Comparison of ENCODE assay signal across 9 cellular contexts in the genomic region with DNA sequence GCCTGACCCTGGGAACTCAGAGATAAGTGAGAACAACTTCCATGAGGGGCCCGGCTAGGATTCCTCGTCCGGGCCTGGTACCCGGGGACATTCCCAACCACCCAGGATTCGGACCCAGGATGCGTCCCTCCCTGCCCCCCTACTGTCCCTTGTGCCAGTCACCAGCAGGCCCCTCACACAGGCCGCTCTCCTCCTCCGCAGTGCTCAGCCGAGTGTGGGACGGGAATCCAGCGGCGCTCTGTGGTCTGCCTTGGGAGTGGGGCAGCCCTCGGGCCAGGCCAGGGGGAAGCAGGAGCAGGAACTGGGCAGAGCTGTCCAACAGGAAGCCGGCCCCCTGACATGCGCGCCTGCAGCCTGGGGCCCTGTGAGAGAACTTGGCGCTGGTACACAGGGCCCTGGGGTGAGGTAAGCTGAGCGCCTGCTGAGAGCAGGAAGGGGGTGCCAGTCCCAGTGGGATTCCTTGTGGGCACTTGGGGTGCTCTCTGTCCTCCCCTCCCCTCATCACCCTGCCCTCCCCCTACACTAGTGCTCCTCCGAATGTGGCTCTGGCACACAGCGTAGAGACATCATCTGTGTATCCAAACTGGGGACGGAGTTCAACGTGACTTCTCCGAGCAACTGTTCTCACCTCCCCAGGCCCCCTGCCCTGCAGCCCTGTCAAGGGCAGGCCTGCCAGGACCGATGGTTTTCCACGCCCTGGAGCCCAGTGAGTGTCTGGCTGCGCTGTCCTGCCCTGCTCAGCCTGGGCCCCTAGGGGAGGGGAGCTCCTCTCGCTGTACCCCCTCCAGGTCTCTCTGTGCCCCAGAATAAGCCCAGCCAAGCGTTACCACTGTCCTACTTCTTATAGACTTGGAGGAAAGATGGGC. TPM values are rescaled to one million over a fixed set of nuclear protein-coding genes. Genes with fewer than 3 reads are reported as not detected.
DNase-seq lines count a peak whose midpoint lies in the region; ATAC-seq and TF ChIP-seq lines count a peak whose summit lies in the region.
"Had no signal": no experiment of that assay in that cellular context is flagged by ENCODE, and none has a peak within 500 bp of the region (broad histone marks: within the 10 kb centered on the region; RNA-seq: fewer than 3 reads in every experiment).

No MANE protein-coding gene starts in this region.

- H3K9me3 Mint-ChIP-seq in activated CD8-positive, alpha-beta memory T cell treated with anti-CD3 and anti-CD28 coated beads, Interleukin-2, amount 10 ng/mL, durations not matched to agents 7 days and 5 days (ENCODE audit: low read depth), result no peaks in the 10 kb centered on the region
- H3K9me3 Mint-ChIP-seq in neural crest cell, result no peaks in the 10 kb centered on the region
- no peaks in the 10 kb centered on the region for H3K9me3 Mint-ChIP-seq in activated T-cell treated with anti-CD3 and anti-CD28 coated beads, Interleukin-2, amount 50 U/mL, for 4 hours

- no peaks in the 10 kb centered on the region for H3K27me3 ChIP-seq in gastroesophageal sphincter
- H3K27me3 ChIP-seq in uterus, result no peaks in the 10 kb centered on the region
- H3K27me3 ChIP-seq: SJSA1 had no signal

- 70% methylated on average over 10 of the region's 28 CpGs; no CpG with 5 or more reads in 1 of the 2 donors for WGBS in gastroesophageal sphincter (ENCODE audit: low coverage in 1 of 2), 2 donors

- H3K27ac ChIP-seq in gastroesophageal sphincter (peak overlapping the region; percentile 5 to 100 (median 100)), uterus (peak overlapping the region; percentile 99)
- H3K27ac ChIP-seq: SJSA1 had no signal

- TF ChIP-seq POLR2A in gastroesophageal sphincter (IDR thresholded peaks at IDR 0.05) (no peak), uterus (IDR thresholded peaks at IDR 0.05) (peak in 1 of 2 donors; percentile 7)

- no peak for TF ChIP-seq EP300 in gastroesophageal sphincter (IDR thresholded peaks at IDR 0.05)

- H3K9me3 ChIP-seq in gastroesophageal sphincter (no peaks in the 10 kb centered on the region), uterus (no peaks in the 10 kb centered on the region)
- H3K9me3 ChIP-seq: SJSA1 had no signal

- no peak overlapping the region for H3K27ac Mint-ChIP-seq in activated CD8-positive, alpha-beta memory T cell treated with anti-CD3 and anti-CD28 coated beads, Interleukin-2, amount 10 ng/mL, durations not matched to agents 7 days and 5 days
- no peak overlapping the region for H3K27ac Mint-ChIP-seq in neural crest cell (ENCODE audit: unreplicated experiment)

- H3K4me1 Mint-ChIP-seq in activated CD8-positive, alpha-beta memory T cell treated with anti-CD3 and anti-CD28 coated beads, Interleukin-2, amount 10 ng/mL, durations not matched to agents 7 days and 5 days, result peaks cover 32% of the 10 kb centered on the region
- H3K4me1 Mint-ChIP-seq in neural crest cell, result peaks cover 46% of the 10 kb centered on the region
- peaks cover 35% of the 10 kb centered on the region for H3K4me1 Mint-ChIP-seq in activated T-cell treated with anti-CD3 and anti-CD28 coated beads, Interleukin-2, amount 50 U/mL, for 4 hours (ENCODE audit: low read depth)

- no peak for TF ChIP-seq CTCF in gastroesophageal sphincter (IDR thresholded peaks at IDR 0.05)
- no peak for TF ChIP-seq CTCF in neural crest cell (conservative IDR thresholded peaks at IDR 0.05)
- TF ChIP-seq CTCF in uterus (IDR thresholded peaks at IDR 0.05), result no peak

- H3K27me3 Mint-ChIP-seq in activated CD8-positive, alpha-beta memory T cell treated with anti-CD3 and anti-CD28 coated beads, Interleukin-2, amount 10 ng/mL, durations not matched to agents 7 days and 5 days, result no peaks in the 10 kb centered on the region
- no peaks in the 10 kb centered on the region for H3K27me3 Mint-ChIP-seq in neural crest cell (ENCODE audit: low read depth)
- H3K27me3 Mint-ChIP-seq in activated T-cell treated with anti-CD3 and anti-CD28 coated beads, Interleukin-2, amount 50 U/mL, for 4 hours (ENCODE audit: low read depth), result no peaks in the 10 kb centered on the region

- H3K4me3 ChIP-seq in gastroesophageal sphincter (peak overlapping the region in 1 of 2 donors; percentile 64), uterus (peak overlapping the region; percentile 14 to 17)
- H3K4me3 ChIP-seq: SJSA1 had no signal

- intact Hi-C loops in uterus (cut with DNase I; ENCODE audit: low total_unique reads), result loop anchor here (5.0 kb wide), 1 partner anchor 73 kb away; no protein-coding TSS in a partner anchor

- no peaks in the 10 kb centered on the region for H3K36me3 Mint-ChIP-seq in activated CD8-positive, alpha-beta memory T cell treated with anti-CD3 and anti-CD28 coated beads, Interleukin-2, amount 10 ng/mL, durations not matched to agents 7 days and 5 days
- no peaks in the 10 kb centered on the region for H3K36me3 Mint-ChIP-seq in neural crest cell (ENCODE audit: low read depth)
- peaks cover 5% of the 10 kb centered on the region for H3K36me3 Mint-ChIP-seq in activated T-cell treated with anti-CD3 and anti-CD28 coated beads, Interleukin-2, amount 50 U/mL, for 4 hours (ENCODE audit: insufficient read depth)

- CTCF ChIA-PET in activated CD8-positive, alpha-beta memory T cell treated with anti-CD3 and anti-CD28 coated beads, Interleukin-2, amount 10 ng/mL, durations not matched to agents 7 days and 5 days (lab: Charles Lee), result interaction anchor here (0.6 to 12.0 kb wide), 25 partner anchors 8 to 437 kb away, joined by 3 to 297 read pairs (median 4); a partner anchor contains a TSS

- H3K4me3 Mint-ChIP-seq in activated CD8-positive, alpha-beta memory T cell treated with anti-CD3 and anti-CD28 coated beads, Interleukin-2, amount 10 ng/mL, durations not matched to agents 7 days and 5 days, result no peak overlapping the region
- peak overlapping the region; percentile 19 for H3K4me3 Mint-ChIP-seq in neural crest cell
- no peak overlapping the region for H3K4me3 Mint-ChIP-seq in activated T-cell treated with anti-CD3 and anti-CD28 coated beads, Interleukin-2, amount 50 U/mL, for 4 hours

- peaks cover 18 to 68% (median 38%) of the 10 kb centered on the region in 3 donors for H3K4me1 ChIP-seq in gastroesophageal sphincter
- peaks cover 23 to 30% of the 10 kb centered on the region in 2 donors for H3K4me1 ChIP-seq in uterus

- ATAC-seq in activated CD8-positive, alpha-beta memory T cell treated with anti-CD3 and anti-CD28 coated beads, Interleukin-2, amount 10 ng/mL, durations not matched to agents 7 days and 5 days, result no peak
- ATAC-seq in gastroesophageal sphincter (no peak), HG03342 (IDR thresholded peaks at IDR 0.05; ENCODE audit: unreplicated experiment) (no peak)
- ATAC-seq in activated T-cell treated with anti-CD3 and anti-CD28 coated beads, Interleukin-2, amount 50 U/mL, for 4 hours, result no peak

- peaks cover 0 to 38% of the 10 kb centered on the region in 2 donors for H3K36me3 ChIP-seq in gastroesophageal sphincter
- H3K36me3 ChIP-seq in uterus, result no peaks in the 10 kb centered on the region
- H3K36me3 ChIP-seq: SJSA1 had no signal

- peak; percentile 40 for DNase-seq in activated CD8-positive, alpha-beta memory T cell treated with anti-CD3 and anti-CD28 coated beads, Interleukin-2, amount 10 ng/mL, durations not matched to agents 7 days and 5 days
- no peak for DNase-seq in activated CD8-positive, alpha-beta memory T cell treated with anti-CD3 and anti-CD28 coated beads, Interleukin-2, amount 50 U/mL, for 4 hours
- DNase-seq in neural crest cell (ENCODE audit: low read depth, low spot score) (no peak), uterus (peak; percentile 70 to 75), NCI-H1092 treated with DMSO at 0.1 percent for 48 hours (lab: John Stamatoyannopoulos, UW) (no peak)
- no peak for DNase-seq in activated T-cell treated with anti-CD3 and anti-CD28 coated beads, Interleukin-2, amount 50 U/mL, for 4 hours

RNA-seq across cellular contexts. Expression of a gene that starts 9.8 kb away (rescaled TPM):
- under 1 TPM; 0.18 to 0.35 TPM for total RNA-seq in activated CD8-positive, alpha-beta memory T cell treated with anti-CD3 and anti-CD28 coated beads, Interleukin-2, amount 10 ng/mL, durations not matched to agents 7 days and 5 days
- total RNA-seq in gastroesophageal sphincter, result 10 to 100 TPM; 27.1 to 66.5 (median 36.3) TPM
- total RNA-seq in neural crest cell, result 0.32 and 0.44 TPM in 2 replicates
- 100 to 1,000 TPM in 1 of 4 donors, 10 to 100 TPM in 3; 15.9 to 133 (median 35.4) TPM for total RNA-seq in uterus
- total RNA-seq in activated T-cell treated with anti-CD3 and anti-CD28 coated beads, Interleukin-2, amount 50 U/mL, for 4 hours, result under 1 TPM; 0.19 to 0.34 (median 0.33) TPM

RNA-seq across cellular contexts. Expression of a gene that starts 20.4 kb away (rescaled TPM):
- 100 to 1,000 TPM; 373 to 408 TPM for total RNA-seq in activated CD8-positive, alpha-beta memory T cell treated with anti-CD3 and anti-CD28 coated beads, Interleukin-2, amount 10 ng/mL, durations not matched to agents 7 days and 5 days
- 100 to 1,000 TPM; 212 to 353 (median 317) TPM for total RNA-seq in gastroesophageal sphincter
- 179 and 186 TPM in 2 replicates for total RNA-seq in neural crest cell
- 100 to 1,000 TPM; 125 to 266 (median 207) TPM for total RNA-seq in uterus
- total RNA-seq in activated T-cell treated with anti-CD3 and anti-CD28 coated beads, Interleukin-2, amount 50 U/mL, for 4 hours, result 100 to 1,000 TPM; 228 to 237 (median 236) TPM

RNA-seq across cellular contexts. Expression of a gene that starts 43.4 kb away (rescaled TPM):
- total RNA-seq in activated CD8-positive, alpha-beta memory T cell treated with anti-CD3 and anti-CD28 coated beads, Interleukin-2, amount 10 ng/mL, durations not matched to agents 7 days and 5 days, result under 1 TPM in 1 of 2 experiments, not detected in 1; 0.59 TPM
- total RNA-seq in gastroesophageal sphincter (not detected), neural crest cell (1.2 and 1.3 TPM in 2 replicates), uterus (1 to 10 TPM in 1 of 4 donors, under 1 TPM in 1, not detected in 2; 0.88 to 1.0 TPM)
- total RNA-seq in activated T-cell treated with anti-CD3 and anti-CD28 coated beads, Interleukin-2, amount 50 U/mL, for 4 hours, result under 1 TPM in 1 of 3 donors, not detected in 2; 0.40 TPM
- total RNA-seq: SJSA1 had no signal

RNA-seq across cellular contexts. Expression of a gene that starts 51.1 kb away (rescaled TPM):
- total RNA-seq in activated CD8-positive, alpha-beta memory T cell treated with anti-CD3 and anti-CD28 coated beads, Interleukin-2, amount 10 ng/mL, durations not matched to agents 7 days and 5 days, result 1 to 10 TPM; 1.0 to 1.3 TPM
- 10 to 100 TPM; 12.6 to 29.7 (median 19.4) TPM for total RNA-seq in gastroesophageal sphincter
- 5.3 and 5.5 TPM in 2 replicates for total RNA-seq in neural crest cell
- 10 to 100 TPM in 2 of 4 donors, 1 to 10 TPM in 2; 1.5 to 38.5 (median 9.5) TPM for total RNA-seq in uterus
- total RNA-seq in activated T-cell treated with anti-CD3 and anti-CD28 coated beads, Interleukin-2, amount 50 U/mL, for 4 hours, result under 1 TPM; 0.43 to 0.82 (median 0.50) TPM

Comparison
In these comparisons a context has a peak if more than half of its experiments do, and no peak if none do; other contexts are left out.
1. DNase-seq: peak in activated CD8-positive, alpha-beta memory T cell treated with anti-CD3 and anti-CD28 coated beads, Interleukin-2, amount 10 ng/mL, durations not matched to agents 7 days and 5 days (single experiment) and uterus (2 of 2); none in activated CD8-positive, alpha-beta memory T cell treated with anti-CD3 and anti-CD28 coated beads, Interleukin-2, amount 50 U/mL, for 4 hours (single experiment), neural crest cell (single experiment), NCI-H1092 treated with DMSO at 0.1 percent for 48 hours (single experiment) and activated T-cell treated with anti-CD3 and anti-CD28 coated beads, Interleukin-2, amount 50 U/mL, for 4 hours (single experiment).
2. RNA of a gene that starts 9.8 kb away (total RNA-seq): 27.1 to 66.5 TPM in gastroesophageal sphincter and 15.9 to 133 TPM in uterus; 0.32 to 0.44 TPM in neural crest cell, 0.18 to 0.35 TPM in activated CD8-positive, alpha-beta memory T cell treated with anti-CD3 and anti-CD28 coated beads, Interleukin-2, amount 10 ng/mL, durations not matched to agents 7 days and 5 days and 0.19 to 0.34 TPM in activated T-cell treated with anti-CD3 and anti-CD28 coated beads, Interleukin-2, amount 50 U/mL, for 4 hours; every median in the first group is over 10 times any median in the second.